ENCODE assay signal across 10 cellular contexts in genomic region chr7:108328174-108328651, GRCh38.
A peak's percentile ranks its signal among the peaks of the same experiment; 100 is the strongest.
DNase-seq lines count a peak whose midpoint lies in the region; ATAC-seq and TF ChIP-seq lines count a peak whose summit lies in the region.
"Had no signal": no experiment of that assay in that cellular context is flagged by ENCODE, and none has a peak within 500 bp of the region (broad histone marks: within the 10 kb centered on the region; RNA-seq: fewer than 3 reads in every experiment).

No MANE protein-coding gene starts in this region.

- no peaks in the 10 kb centered on the region for H3K4me1 ChIP-seq in CD8-positive, alpha-beta T cell (ENCODE audit: insufficient read depth, low read length)
- no peaks in the 10 kb centered on the region for H3K4me1 ChIP-seq in right cardiac atrium (ENCODE audit: control insufficient read depth, insufficient read depth, low read length)

- 70% methylated on average over 2 of the region's 2 CpGs for WGBS in right cardiac atrium

- H3K36me3 Mint-ChIP-seq in brain, result no peaks in the 10 kb centered on the region
- no peaks in the 10 kb centered on the region for H3K36me3 Mint-ChIP-seq in CD8-positive, alpha-beta T cell
- no peaks in the 10 kb centered on the region for H3K36me3 Mint-ChIP-seq in HFFc6 (ENCODE audit: low read depth)

- peak; percentile 85 for ATAC-seq in GM18511 (IDR thresholded peaks at IDR 0.05; ENCODE audit: unreplicated experiment)
- peak; percentile 82 for ATAC-seq in GM21529 (IDR thresholded peaks at IDR 0.05; ENCODE audit: unreplicated experiment)
- peak; percentile 93 for ATAC-seq in HG03432 (IDR thresholded peaks at IDR 0.05; ENCODE audit: unreplicated experiment)
- ATAC-seq in CD8-positive, alpha-beta T cell, result no peak
- ATAC-seq in right cardiac atrium, result no peak

- H3K4me1 Mint-ChIP-seq in brain, result peaks cover 87% of the 10 kb centered on the region
- H3K4me1 Mint-ChIP-seq in CD8-positive, alpha-beta T cell (ENCODE audit: low read depth), result peaks cover 11% of the 10 kb centered on the region
- H3K4me1 Mint-ChIP-seq in HFFc6 (ENCODE audit: low read depth), result no peaks in the 10 kb centered on the region

- intact Hi-C loops in CD8-positive, alpha-beta T cell (cut with DNase I, micrococcal nuclease), result no loop called here
- intact Hi-C loops in right cardiac atrium (cut with DNase I), result no loop called here

- no peak for TF ChIP-seq CTCF in brain (conservative IDR thresholded peaks at IDR 0.05)
- TF ChIP-seq CTCF in CD8-positive, alpha-beta T cell (IDR thresholded peaks at IDR 0.05), result no peak
- TF ChIP-seq CTCF in HFFc6 (IDR thresholded peaks at IDR 0.05), result no peak

- H3K9me3 Mint-ChIP-seq in brain (no peaks in the 10 kb centered on the region), HFFc6 (no peaks in the 10 kb centered on the region)
- H3K9me3 Mint-ChIP-seq in CD8-positive, alpha-beta T cell, result no peaks in the 10 kb centered on the region

- H3K27ac Mint-ChIP-seq in brain (peak overlapping the region; percentile 4 to 81 (median 40)), HFFc6 (no peak overlapping the region)
- H3K27ac Mint-ChIP-seq in CD8-positive, alpha-beta T cell, result no peak overlapping the region
- H3K27ac Mint-ChIP-seq: activated naive CD8-positive, alpha-beta T cell had no signal

- CTCF ChIA-PET in CD8-positive, alpha-beta T cell (lab: Charles Lee), result no interaction called here

- peak overlapping the region; percentile 31 to 73 (median 39) for H3K4me3 Mint-ChIP-seq in brain
- no peak overlapping the region for H3K4me3 Mint-ChIP-seq in CD8-positive, alpha-beta T cell
- H3K4me3 Mint-ChIP-seq in HFFc6, result no peak overlapping the region
- H3K4me3 Mint-ChIP-seq: activated naive CD8-positive, alpha-beta T cell had no signal

- no peak overlapping the region for H3K4me3 ChIP-seq in CD8-positive, alpha-beta T cell (ENCODE audit: low read depth, low read length)
- H3K4me3 ChIP-seq in right cardiac atrium (ENCODE audit: low read length), result no peak overlapping the region

- no peaks in the 10 kb centered on the region for H3K9me3 ChIP-seq in CD8-positive, alpha-beta T cell (ENCODE audit: low read length)
- H3K9me3 ChIP-seq in right cardiac atrium (ENCODE audit: control insufficient read depth, low read length), result no peaks in the 10 kb centered on the region

- no peak overlapping the region for H3K27ac ChIP-seq in CD8-positive, alpha-beta T cell (ENCODE audit: low read depth, low read length)
- no peak overlapping the region for H3K27ac ChIP-seq in right cardiac atrium (ENCODE audit: low read length)

- DNase-seq in CD8-positive, alpha-beta T cell, result no peak
- DNase-seq in central memory CD4-positive, alpha-beta T cell, result no peak
- DNase-seq in right cardiac atrium, result no peak
- no peak for DNase-seq in HFFc6
- DNase-seq: foreskin melanocyte had no signal

- POLR2A ChIA-PET in CD8-positive, alpha-beta T cell (lab: Charles Lee), result no interaction called here

- H3K36me3 ChIP-seq in CD8-positive, alpha-beta T cell (ENCODE audit: insufficient read depth, low read length), result no peaks in the 10 kb centered on the region

- no peaks in the 10 kb centered on the region for H3K27me3 Mint-ChIP-seq in brain
- no peaks in the 10 kb centered on the region for H3K27me3 Mint-ChIP-seq in CD8-positive, alpha-beta T cell (ENCODE audit: low read depth)
- no peaks in the 10 kb centered on the region; the same call in 1 of the 2 replicates for H3K27me3 Mint-ChIP-seq in HFFc6 (ENCODE audit: insufficient read depth)
- H3K27me3 Mint-ChIP-seq: activated naive CD8-positive, alpha-beta T cell had no signal

- H3K27me3 ChIP-seq in CD8-positive, alpha-beta T cell (ENCODE audit: insufficient read depth, low read length), result no peaks in the 10 kb centered on the region
- no peaks in the 10 kb centered on the region for H3K27me3 ChIP-seq in right cardiac atrium (ENCODE audit: control insufficient read depth, insufficient read depth)

Comparison
In these comparisons a context has a peak if more than half of its experiments do, and no peak if none do; other contexts are left out.
1. ATAC-seq: peak in GM18511 (single experiment), GM21529 (single experiment) and HG03432 (single experiment); none in CD8-positive, alpha-beta T cell (single experiment) and right cardiac atrium (0 of 2).
2. H3K27ac Mint-ChIP-seq: peak in brain (5 of 5); none in CD8-positive, alpha-beta T cell (single experiment) and HFFc6 (single experiment).
3. H3K4me3 Mint-ChIP-seq: peak in brain (5 of 5); none in CD8-positive, alpha-beta T cell (single experiment) and HFFc6 (single experiment).